ENCODE assay signal across 1 cellular context in the genomic region with DNA sequence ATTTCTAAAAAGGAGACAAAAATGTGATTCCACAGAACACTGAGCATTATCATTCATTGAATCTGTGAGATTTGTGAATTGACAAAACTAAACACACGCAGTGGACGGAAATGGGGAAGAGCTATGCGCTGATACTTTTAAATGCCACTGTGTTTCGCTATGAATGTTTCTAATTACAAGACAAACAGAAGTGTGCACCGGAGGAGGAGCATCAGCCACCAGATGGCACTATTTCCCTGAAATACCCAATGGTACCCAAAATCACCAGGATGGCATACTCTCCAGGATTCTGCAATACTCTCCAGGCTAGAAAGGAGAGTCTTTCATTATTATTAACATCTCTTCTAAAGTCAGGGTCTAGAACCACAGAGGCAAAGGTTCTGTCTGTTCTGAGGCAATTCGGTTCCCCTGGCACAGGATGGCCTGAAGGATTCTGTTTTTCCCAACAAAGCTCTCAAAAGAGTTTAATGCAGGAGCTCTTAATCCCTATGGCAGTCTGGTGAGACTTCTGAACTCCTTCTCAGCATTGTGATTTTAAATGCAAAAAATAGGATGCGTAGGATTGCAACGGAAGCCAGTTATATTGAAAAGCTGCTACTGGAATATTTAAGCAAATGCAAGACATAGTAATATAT.
TF ChIP-seq lines count a peak whose summit lies in the region.

No MANE protein-coding gene starts in this region.

TF ChIP-seq in HCT116, 20 proteins besides CTCF, POLR2A, EP300 and RAD21 (continued from another document):
- TF ChIP-seq REST (IDR thresholded peaks at IDR 0.05; ENCODE audit: low read depth): no peak
- TF ChIP-seq CEBPB (IDR thresholded peaks at IDR 0.05; ENCODE audit: low read depth): no peak
- TF ChIP-seq SP1 (IDR thresholded peaks at IDR 0.05; ENCODE audit: low read depth): no peak
- TF ChIP-seq ELF1 (IDR thresholded peaks at IDR 0.05; ENCODE audit: borderline replicate concordance, low read depth): no peak
- TF ChIP-seq, protein P1, sequence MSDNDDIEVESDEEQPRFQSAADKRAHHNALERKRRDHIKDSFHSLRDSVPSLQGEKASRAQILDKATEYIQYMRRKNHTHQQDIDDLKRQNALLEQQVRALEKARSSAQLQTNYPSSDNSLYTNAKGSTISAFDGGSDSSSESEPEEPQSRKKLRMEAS (IDR thresholded peaks at IDR 0.05): no peak
- no peak for TF ChIP-seq CBX3 (IDR thresholded peaks at IDR 0.05; ENCODE audit: low read depth)
- TF ChIP-seq ZBTB33 (IDR thresholded peaks at IDR 0.05; ENCODE audit: extremely low read depth, insufficient replicate concordance, low read length): no peak
- no peak for TF ChIP-seq EZH2phosphoT487 (IDR thresholded peaks at IDR 0.05; ENCODE audit: borderline replicate concordance)
TF ChIP-seq in HCT116: peak in this region for 0.
